In the genomic region with DNA sequence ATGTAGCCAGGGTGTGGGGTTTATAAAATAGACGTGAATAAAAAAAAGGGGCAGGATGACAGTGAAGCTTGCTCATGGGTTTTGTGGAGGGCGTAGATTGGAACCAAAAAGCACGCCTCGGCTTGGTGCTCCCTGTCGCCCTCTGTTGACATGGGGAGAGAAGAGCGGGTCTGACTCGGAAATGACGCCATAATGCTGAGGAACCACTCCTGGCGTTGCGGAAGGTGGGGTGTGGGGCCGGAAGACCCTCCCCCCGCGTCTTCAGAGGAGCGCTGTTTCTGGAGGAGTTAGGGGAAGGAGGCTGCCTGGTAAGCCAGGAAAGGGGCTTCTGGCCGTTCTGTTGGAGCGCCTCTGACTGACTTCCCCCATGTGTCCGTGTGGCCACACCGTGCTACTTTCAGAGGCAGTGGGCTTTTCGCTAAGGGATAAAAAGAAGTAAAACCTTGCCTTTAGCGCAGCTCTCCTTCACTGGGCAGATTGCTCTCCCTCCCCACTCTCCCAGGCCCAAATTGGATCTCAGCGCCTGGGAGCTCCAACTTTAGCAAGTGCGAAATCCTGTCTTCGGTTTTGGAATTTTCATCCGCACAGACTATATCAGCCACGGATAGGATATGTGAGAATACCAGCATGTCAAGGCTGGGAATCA, we compare ENCODE assay signal across 1 cellular context.
TF ChIP-seq lines count a peak whose summit lies in the region.

No MANE protein-coding gene starts in this region.

TF ChIP-seq in GM23338, 12 proteins besides CTCF, POLR2A, EP300 and RAD21 (continued from another document):
- TF ChIP-seq ZNF114 (CRISPR knock-in tag; IDR thresholded peaks at IDR 0.05) (0 out of 2 replicates have a peak, but pooled peaks have one; percentile 15), JUNB (IDR thresholded peaks at IDR 0.05; ENCODE audit: unreplicated experiment) (no peak), ZNF331 (CRISPR knock-in tag; IDR thresholded peaks at IDR 0.05; ENCODE audit: low read depth) (no peak), EZH2 (IDR thresholded peaks at IDR 0.05; ENCODE audit: low read depth, unreplicated experiment) (no peak), STAT1 (IDR thresholded peaks at IDR 0.05; ENCODE audit: unreplicated experiment) (no peak), EZH2phosphoT487 (IDR thresholded peaks at IDR 0.05; ENCODE audit: unreplicated experiment) (no peak)
- TF ChIP-seq, protein P1, sequence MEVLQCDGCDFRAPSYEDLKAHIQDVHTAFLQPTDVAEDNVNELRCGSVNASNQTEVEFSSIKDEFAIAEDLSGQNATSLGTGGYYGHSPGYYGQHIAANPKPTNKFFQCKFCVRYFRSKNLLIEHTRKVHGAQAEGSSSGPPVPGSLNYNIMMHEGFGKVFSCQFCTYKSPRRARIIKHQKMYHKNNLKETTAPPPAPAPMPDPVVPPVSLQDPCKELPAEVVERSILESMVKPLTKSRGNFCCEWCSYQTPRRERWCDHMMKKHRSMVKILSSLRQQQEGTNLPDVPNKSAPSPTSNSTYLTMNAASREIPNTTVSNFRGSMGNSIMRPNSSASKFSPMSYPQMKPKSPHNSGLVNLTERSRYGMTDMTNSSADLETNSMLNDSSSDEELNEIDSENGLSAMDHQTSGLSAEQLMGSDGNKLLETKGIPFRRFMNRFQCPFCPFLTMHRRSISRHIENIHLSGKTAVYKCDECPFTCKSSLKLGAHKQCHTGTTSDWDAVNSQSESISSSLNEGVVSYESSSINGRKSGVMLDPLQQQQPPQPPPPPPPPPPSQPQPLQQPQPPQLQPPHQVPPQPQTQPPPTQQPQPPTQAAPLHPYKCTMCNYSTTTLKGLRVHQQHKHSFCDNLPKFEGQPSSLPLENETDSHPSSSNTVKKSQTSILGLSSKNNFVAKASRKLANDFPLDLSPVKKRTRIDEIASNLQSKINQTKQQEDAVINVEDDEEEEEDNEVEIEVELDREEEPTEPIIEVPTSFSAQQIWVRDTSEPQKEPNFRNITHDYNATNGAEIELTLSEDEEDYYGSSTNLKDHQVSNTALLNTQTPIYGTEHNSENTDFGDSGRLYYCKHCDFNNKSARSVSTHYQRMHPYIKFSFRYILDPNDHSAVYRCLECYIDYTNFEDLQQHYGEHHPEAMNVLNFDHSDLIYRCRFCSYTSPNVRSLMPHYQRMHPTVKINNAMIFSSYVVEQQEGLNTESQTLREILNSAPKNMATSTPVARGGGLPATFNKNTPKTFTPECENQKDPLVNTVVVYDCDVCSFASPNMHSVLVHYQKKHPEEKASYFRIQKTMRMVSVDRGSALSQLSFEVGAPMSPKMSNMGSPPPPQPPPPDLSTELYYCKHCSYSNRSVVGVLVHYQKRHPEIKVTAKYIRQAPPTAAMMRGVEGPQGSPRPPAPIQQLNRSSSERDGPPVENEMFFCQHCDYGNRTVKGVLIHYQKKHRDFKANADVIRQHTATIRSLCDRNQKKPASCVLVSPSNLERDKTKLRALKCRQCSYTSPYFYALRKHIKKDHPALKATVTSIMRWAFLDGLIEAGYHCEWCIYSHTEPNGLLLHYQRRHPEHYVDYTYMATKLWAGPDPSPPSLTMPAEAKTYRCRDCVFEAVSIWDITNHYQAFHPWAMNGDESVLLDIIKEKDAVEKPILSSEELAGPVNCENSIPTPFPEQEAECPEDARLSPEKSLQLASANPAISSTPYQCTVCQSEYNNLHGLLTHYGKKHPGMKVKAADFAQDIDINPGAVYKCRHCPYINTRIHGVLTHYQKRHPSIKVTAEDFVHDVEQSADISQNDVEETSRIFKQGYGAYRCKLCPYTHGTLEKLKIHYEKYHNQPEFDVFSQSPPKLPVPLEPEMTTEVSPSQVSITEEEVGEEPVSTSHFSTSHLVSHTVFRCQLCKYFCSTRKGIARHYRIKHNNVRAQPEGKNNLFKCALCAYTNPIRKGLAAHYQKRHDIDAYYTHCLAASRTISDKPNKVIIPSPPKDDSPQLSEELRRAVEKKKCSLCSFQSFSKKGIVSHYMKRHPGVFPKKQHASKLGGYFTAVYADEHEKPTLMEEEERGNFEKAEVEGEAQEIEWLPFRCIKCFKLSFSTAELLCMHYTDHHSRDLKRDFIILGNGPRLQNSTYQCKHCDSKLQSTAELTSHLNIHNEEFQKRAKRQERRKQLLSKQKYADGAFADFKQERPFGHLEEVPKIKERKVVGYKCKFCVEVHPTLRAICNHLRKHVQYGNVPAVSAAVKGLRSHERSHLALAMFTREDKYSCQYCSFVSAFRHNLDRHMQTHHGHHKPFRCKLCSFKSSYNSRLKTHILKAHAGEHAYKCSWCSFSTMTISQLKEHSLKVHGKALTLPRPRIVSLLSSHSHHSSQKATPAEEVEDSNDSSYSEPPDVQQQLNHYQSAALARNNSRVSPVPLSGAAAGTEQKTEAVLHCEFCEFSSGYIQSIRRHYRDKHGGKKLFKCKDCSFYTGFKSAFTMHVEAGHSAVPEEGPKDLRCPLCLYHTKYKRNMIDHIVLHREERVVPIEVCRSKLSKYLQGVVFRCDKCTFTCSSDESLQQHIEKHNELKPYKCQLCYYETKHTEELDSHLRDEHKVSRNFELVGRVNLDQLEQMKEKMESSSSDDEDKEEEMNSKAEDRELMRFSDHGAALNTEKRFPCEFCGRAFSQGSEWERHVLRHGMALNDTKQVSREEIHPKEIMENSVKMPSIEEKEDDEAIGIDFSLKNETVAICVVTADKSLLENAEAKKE (CRISPR knock-in tag; IDR thresholded peaks at IDR 0.05): peak; percentile 77; the same call in 1 of the 2 replicates
